ENCODE assay signal across 8 cellular contexts in genomic region chr15:73982251-73982962, GRCh38. TPM values are rescaled to one million over a fixed set of nuclear protein-coding genes. Genes with fewer than 3 reads are reported as not detected.
DNase-seq lines count a peak whose midpoint lies in the region; ATAC-seq and TF ChIP-seq lines count a peak whose summit lies in the region.

No MANE protein-coding gene starts in this region.

- ATAC-seq in GM18505 (IDR thresholded peaks at IDR 0.05; ENCODE audit: unreplicated experiment): no peak
- no peak for ATAC-seq in GM18519 (IDR thresholded peaks at IDR 0.05; ENCODE audit: low FRiP score, unreplicated experiment)
- ATAC-seq in GM21576 (IDR thresholded peaks at IDR 0.05; ENCODE audit: unreplicated experiment): no peak

- DNase-seq in NOMO-1 treated with DMSO at 0.1 percent for 48 hours (lab: John Stamatoyannopoulos, UW; ENCODE audit: unreplicated experiment) (peak; percentile 30), MCF 10A (ENCODE audit: unreplicated experiment) (peak; percentile 95), lower leg skin (ENCODE audit: low spot score in 2 of 2) (peak; percentile 83 to 96), substantia nigra (lab: John Stamatoyannopoulos, UW) (peak in 39 of 49 donors; percentile 15 to 79 (median 47)), cerebellar nuclear complex (lab: John Stamatoyannopoulos, UW) (no peak)

- TF ChIP-seq CTCF in MCF 10A (IDR thresholded peaks at IDR 0.05; ENCODE audit: unreplicated experiment) (no peak), lower leg skin (IDR thresholded peaks at IDR 0.05) (no peak)

- peaks cover 59% of the 10 kb centered on the region for H3K4me1 Mint-ChIP-seq in MCF 10A (ENCODE audit: insufficient read depth, unreplicated experiment)

- BruUV-seq in MCF 10A (replicated peaks; lab: Mats Ljungman, UMichigan): no TSS peak

- no peak overlapping the region for H3K4me3 ChIP-seq in lower leg skin (ENCODE audit: low read depth, poor library complexity, severe bottlenecking)

- POLR2A ChIA-PET in MCF 10A (lab: Yijun Ruan, JAX): interaction anchor here (0.6 to 7.9 kb wide), 10 partner anchors 9 to 564 kb away, joined by 3 to 141 read pairs (median 4); partner anchors contain the start of genes PML and STOML1

- 5 to 7% methylated on average over 8 of the region's 8 CpGs for WGBS in lower leg skin, 2 donors

- H3K27ac Mint-ChIP-seq in MCF 10A (ENCODE audit: low read depth, unreplicated experiment): peak overlapping the region; percentile 94

- no peaks in the 10 kb centered on the region for H3K9me3 Mint-ChIP-seq in MCF 10A (ENCODE audit: unreplicated experiment)

- CTCF ChIA-PET in MCF 10A (lab: Yijun Ruan, JAX): interaction anchor here (1.2 to 2.9 kb wide), 7 partner anchors 9 to 71 kb away, joined by 3 to 10 read pairs (median 8); partner anchors contain the start of genes PML and STOML1

- no peaks in the 10 kb centered on the region for H3K36me3 Mint-ChIP-seq in MCF 10A (ENCODE audit: insufficient read depth, unreplicated experiment)

- peak overlapping the region; percentile 59 for H3K4me3 Mint-ChIP-seq in MCF 10A (ENCODE audit: unreplicated experiment)

- no peaks in the 10 kb centered on the region for H3K27me3 Mint-ChIP-seq in MCF 10A (ENCODE audit: insufficient read depth, unreplicated experiment)

- TF ChIP-seq POLR2A in GM18505 (IDR thresholded peaks at IDR 0.05; ENCODE audit: borderline replicate concordance, extremely low read depth, insufficient read depth, insufficient read length): peak; percentile 28
- TF ChIP-seq POLR2A in lower leg skin (IDR thresholded peaks at IDR 0.05): no peak

- H3K27ac ChIP-seq in substantia nigra (ENCODE audit: low read depth, low read length, poor library complexity, severe bottlenecking): peak overlapping the region; percentile 61

- intact Hi-C loops in MCF 10A (cut with micrococcal nuclease): loop anchor here (1.0 kb wide), 1 partner anchor 9 kb away; no protein-coding TSS in a partner anchor
- intact Hi-C loops in lower leg skin (cut with DNase I; ENCODE audit: low total_unique reads): no loop called here

RNA-seq across cellular contexts. Expression of gene STOML1, which starts 9.7 kb away (rescaled TPM):
- total RNA-seq in MCF 10A (2022) (12.0 and 17.6 TPM in 2 replicates), lower leg skin (10 to 100 TPM; 14.4 to 24.6 (median 23.9) TPM)

RNA-seq across cellular contexts. Expression of gene PML, which starts 12.1 kb away (rescaled TPM):
- total RNA-seq in MCF 10A (2022) (33.4 and 33.9 TPM in 2 replicates), lower leg skin (10 to 100 TPM; 48.5 to 73.7 (median 60.3) TPM)

RNA-seq across cellular contexts. Expression of gene LOXL1, which starts 56.1 kb away (rescaled TPM):
- total RNA-seq in MCF 10A (2022) (4.7 and 4.9 TPM in 2 replicates), lower leg skin (1 to 10 TPM; 4.6 to 8.2 (median 6.6) TPM)

Comparison
In these comparisons a context has a peak if more than half of its experiments do, and no peak if none do; other contexts are left out.
1. DNase-seq: peak in NOMO-1 treated with DMSO at 0.1 percent for 48 hours (single experiment), MCF 10A (single experiment), lower leg skin (2 of 2) and substantia nigra (39 of 49); none in cerebellar nuclear complex (0 of 2).